ENCODE assay signal across 2 cellular contexts in the genomic region with DNA sequence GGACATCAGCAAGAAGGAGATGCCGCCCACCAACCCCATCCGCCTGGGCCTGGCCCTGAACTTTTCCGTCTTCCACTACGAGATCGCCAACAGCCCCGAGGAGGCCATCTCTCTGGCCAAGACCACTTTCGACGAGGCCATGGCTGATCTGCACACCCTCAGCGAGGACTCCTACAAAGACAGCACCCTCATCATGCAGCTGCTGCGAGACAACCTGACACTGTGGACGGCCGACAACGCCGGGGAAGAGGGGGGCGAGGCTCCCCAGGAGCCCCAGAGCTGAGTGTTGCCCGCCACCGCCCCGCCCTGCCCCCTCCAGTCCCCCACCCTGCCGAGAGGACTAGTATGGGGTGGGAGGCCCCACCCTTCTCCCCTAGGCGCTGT.
TF ChIP-seq lines count a peak whose summit lies in the region.

No MANE protein-coding gene starts in this region.

TF ChIP-seq in A549, 52 proteins besides CTCF, POLR2A, EP300 and RAD21:
- TF ChIP-seq ESRRA (IDR thresholded peaks at IDR 0.05; ENCODE audit: borderline replicate concordance, low read length), result no peak
- TF ChIP-seq E2F6 (IDR thresholded peaks at IDR 0.05; ENCODE audit: borderline replicate concordance, low read depth), result 0 out of 2 replicates have a peak, but pooled peaks have one; percentile 6
- no peak for TF ChIP-seq TFCP2L1 (CRISPR knock-in tag; IDR thresholded peaks at IDR 0.05)

TF ChIP-seq in GM12878, 131 proteins besides CTCF, POLR2A, EP300 and RAD21:
- TF ChIP-seq, protein P1, sequence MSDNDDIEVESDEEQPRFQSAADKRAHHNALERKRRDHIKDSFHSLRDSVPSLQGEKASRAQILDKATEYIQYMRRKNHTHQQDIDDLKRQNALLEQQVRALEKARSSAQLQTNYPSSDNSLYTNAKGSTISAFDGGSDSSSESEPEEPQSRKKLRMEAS (IDR thresholded peaks at IDR 0.05; ENCODE audit: low read depth, low read length), result no peak
- TF ChIP-seq, protein P2, sequence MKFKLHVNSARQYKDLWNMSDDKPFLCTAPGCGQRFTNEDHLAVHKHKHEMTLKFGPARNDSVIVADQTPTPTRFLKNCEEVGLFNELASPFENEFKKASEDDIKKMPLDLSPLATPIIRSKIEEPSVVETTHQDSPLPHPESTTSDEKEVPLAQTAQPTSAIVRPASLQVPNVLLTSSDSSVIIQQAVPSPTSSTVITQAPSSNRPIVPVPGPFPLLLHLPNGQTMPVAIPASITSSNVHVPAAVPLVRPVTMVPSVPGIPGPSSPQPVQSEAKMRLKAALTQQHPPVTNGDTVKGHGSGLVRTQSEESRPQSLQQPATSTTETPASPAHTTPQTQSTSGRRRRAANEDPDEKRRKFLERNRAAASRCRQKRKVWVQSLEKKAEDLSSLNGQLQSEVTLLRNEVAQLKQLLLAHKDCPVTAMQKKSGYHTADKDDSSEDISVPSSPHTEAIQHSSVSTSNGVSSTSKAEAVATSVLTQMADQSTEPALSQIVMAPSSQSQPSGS (IDR thresholded peaks at IDR 0.05; ENCODE audit: low read length), result no peak
- TF ChIP-seq, protein P3, sequence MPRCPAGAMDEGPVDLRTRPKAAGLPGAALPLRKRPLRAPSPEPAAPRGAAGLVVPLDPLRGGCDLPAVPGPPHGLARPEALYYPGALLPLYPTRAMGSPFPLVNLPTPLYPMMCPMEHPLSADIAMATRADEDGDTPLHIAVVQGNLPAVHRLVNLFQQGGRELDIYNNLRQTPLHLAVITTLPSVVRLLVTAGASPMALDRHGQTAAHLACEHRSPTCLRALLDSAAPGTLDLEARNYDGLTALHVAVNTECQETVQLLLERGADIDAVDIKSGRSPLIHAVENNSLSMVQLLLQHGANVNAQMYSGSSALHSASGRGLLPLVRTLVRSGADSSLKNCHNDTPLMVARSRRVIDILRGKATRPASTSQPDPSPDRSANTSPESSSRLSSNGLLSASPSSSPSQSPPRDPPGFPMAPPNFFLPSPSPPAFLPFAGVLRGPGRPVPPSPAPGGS (IDR thresholded peaks at IDR 0.05; ENCODE audit: borderline replicate concordance, insufficient read depth, low read depth, low read length, poor library complexity, severe bottlenecking), result no peak
- no peak for TF ChIP-seq SIX5 (IDR thresholded peaks at IDR 0.05; ENCODE audit: low read depth, low read length, severe bottlenecking)
- no peak for TF ChIP-seq TCF7 (IDR thresholded peaks at IDR 0.05; ENCODE audit: borderline replicate concordance)
- no peak for TF ChIP-seq RFX5 (IDR thresholded peaks at IDR 0.05; ENCODE audit: low read depth, low read length)
- no peak for TF ChIP-seq ZNF274 (IDR thresholded peaks at IDR 0.05; ENCODE audit: insufficient read depth, insufficient read length)
- TF ChIP-seq IKZF1 (conservative IDR thresholded peaks at IDR 0.05), result no peak
- TF ChIP-seq EZH2 (IDR thresholded peaks at IDR 0.05; ENCODE audit: borderline replicate concordance, control insufficient read depth, low read depth, low read length), result no peak
TF ChIP-seq in GM12878: peak in this region for 0.
